In the genomic region with DNA sequence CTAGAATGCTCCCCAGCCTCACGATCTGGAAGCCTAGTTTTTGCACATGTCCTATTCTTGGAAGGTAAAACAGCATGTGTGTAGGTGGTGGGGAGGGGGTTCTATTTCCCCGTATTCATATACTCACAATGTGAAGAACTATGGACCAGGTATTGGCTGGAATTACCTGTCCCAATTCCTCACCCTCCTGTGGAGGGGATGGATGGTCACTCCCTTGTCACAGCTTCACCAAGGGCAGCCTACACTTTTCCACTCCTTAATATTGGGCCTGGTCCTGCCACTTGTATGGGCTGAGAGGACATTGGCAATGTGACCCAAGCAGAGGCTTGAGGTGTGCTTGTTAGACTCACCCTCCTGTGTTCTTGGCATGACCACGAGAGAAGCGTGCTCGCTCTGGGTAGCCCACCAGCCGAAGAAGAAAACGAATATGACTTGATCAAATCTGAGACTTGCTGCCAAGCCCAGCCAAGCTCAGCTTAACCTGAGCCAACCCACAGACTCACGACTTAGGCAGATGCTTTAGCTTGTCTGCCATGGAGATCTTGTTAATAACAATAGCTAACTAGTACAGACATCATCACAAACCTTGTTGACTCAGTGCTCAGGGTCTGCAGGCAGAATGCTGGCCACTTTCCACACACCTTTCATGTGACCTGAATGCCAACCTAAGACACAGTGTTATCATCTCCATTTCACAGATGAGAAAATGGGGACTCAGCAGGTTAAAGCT, we compare ENCODE assay signal across 1 cellular context.
TF ChIP-seq lines count a peak whose summit lies in the region.

No MANE protein-coding gene starts in this region.

TF ChIP-seq in WTC11, 78 proteins besides CTCF, POLR2A, EP300 and RAD21 (continued from another document):
- TF ChIP-seq USF1 (CRISPR knock-in tag; IDR thresholded peaks at IDR 0.05) (no peak), E2F5 (CRISPR knock-in tag; IDR thresholded peaks at IDR 0.05) (no peak), ZNF219 (CRISPR knock-in tag; IDR thresholded peaks at IDR 0.05; ENCODE audit: borderline replicate concordance) (no peak), SMAD3 (CRISPR knock-in tag; IDR thresholded peaks at IDR 0.05; ENCODE audit: borderline replicate concordance) (no peak), JUN (CRISPR knock-in tag; IDR thresholded peaks at IDR 0.05) (no peak), NR2C2 (CRISPR knock-in tag; IDR thresholded peaks at IDR 0.05) (no peak), GABPB1 (CRISPR knock-in tag; IDR thresholded peaks at IDR 0.05) (no peak)
- TF ChIP-seq, protein P1, sequence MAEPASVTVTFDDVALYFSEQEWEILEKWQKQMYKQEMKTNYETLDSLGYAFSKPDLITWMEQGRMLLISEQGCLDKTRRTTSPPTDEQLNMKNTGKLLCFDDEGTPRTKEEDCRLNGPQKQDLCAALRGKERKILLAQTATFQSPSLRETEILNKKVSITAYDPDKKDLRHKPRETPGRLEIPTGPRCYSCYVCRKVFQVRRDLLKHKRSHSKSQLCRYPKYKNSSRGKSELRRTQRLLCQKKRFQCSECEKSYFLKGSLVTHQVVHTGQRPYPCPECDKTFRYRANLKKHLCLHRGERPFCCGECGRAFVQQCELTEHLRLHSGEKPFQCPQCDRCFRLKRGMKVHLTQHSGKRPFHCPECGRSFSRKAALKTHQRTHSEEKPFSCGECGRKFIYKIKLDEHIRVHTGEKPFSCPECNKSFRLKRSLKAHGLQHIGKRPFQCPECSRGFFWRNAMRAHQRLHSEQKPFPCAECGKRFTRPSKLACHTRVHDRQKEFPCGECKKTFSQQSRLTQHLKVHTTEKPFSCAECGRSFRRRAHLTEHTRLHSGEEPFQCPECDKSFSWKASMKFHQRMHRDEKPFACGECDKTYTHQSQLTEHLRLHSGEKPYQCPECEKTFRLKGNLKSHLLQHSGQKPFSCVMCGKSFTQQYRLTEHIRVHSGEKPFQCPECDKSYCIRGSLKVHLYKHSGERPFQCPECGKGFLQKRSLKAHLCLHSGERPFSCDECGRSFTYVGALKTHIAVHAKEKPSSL (CRISPR knock-in tag; conservative IDR thresholded peaks at IDR 0.05), result no peak
